ENCODE assay signal across 2 cellular contexts in the genomic region with DNA sequence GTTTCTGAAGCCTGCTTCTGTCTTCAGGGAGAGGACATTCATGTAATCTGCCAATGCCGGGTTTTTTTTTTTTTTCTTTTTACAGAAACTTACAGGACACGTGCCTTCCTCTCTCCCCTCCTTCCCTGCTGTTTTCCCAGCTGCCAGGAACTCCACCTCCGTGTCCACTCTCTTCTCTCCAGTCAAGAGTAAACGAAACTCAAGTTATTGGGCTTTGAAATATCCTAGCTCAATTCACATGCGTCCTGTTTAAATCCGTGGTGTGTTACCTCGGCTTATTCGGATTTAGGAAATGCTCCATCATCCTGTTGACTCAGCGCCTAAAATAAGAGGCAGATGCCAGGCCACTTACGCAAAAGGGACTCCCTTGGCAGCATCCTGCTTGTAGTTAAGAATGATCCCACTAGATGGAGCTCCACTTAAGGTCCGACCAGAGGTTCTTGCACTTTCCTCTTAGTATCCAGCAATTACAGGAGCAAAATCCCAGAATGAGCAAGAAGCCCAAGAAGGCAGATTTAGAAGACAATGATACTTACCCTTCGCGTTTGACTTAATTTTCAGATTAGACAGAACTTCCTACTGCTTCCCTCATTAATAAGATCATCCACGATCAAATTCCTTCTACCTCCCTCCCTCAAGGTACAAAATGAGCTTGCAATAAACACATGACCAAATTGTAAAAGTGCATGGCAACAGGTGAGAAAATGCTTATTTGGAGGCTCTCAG.
TF ChIP-seq lines count a peak whose summit lies in the region.

No MANE protein-coding gene starts in this region.

TF ChIP-seq in GM23338, 12 proteins besides CTCF, POLR2A, EP300 and RAD21 (continued from another document):
- no peak for TF ChIP-seq JUNB (IDR thresholded peaks at IDR 0.05; ENCODE audit: unreplicated experiment)
- no peak for TF ChIP-seq EZH2 (IDR thresholded peaks at IDR 0.05; ENCODE audit: low read depth, unreplicated experiment)
- TF ChIP-seq, protein P1, sequence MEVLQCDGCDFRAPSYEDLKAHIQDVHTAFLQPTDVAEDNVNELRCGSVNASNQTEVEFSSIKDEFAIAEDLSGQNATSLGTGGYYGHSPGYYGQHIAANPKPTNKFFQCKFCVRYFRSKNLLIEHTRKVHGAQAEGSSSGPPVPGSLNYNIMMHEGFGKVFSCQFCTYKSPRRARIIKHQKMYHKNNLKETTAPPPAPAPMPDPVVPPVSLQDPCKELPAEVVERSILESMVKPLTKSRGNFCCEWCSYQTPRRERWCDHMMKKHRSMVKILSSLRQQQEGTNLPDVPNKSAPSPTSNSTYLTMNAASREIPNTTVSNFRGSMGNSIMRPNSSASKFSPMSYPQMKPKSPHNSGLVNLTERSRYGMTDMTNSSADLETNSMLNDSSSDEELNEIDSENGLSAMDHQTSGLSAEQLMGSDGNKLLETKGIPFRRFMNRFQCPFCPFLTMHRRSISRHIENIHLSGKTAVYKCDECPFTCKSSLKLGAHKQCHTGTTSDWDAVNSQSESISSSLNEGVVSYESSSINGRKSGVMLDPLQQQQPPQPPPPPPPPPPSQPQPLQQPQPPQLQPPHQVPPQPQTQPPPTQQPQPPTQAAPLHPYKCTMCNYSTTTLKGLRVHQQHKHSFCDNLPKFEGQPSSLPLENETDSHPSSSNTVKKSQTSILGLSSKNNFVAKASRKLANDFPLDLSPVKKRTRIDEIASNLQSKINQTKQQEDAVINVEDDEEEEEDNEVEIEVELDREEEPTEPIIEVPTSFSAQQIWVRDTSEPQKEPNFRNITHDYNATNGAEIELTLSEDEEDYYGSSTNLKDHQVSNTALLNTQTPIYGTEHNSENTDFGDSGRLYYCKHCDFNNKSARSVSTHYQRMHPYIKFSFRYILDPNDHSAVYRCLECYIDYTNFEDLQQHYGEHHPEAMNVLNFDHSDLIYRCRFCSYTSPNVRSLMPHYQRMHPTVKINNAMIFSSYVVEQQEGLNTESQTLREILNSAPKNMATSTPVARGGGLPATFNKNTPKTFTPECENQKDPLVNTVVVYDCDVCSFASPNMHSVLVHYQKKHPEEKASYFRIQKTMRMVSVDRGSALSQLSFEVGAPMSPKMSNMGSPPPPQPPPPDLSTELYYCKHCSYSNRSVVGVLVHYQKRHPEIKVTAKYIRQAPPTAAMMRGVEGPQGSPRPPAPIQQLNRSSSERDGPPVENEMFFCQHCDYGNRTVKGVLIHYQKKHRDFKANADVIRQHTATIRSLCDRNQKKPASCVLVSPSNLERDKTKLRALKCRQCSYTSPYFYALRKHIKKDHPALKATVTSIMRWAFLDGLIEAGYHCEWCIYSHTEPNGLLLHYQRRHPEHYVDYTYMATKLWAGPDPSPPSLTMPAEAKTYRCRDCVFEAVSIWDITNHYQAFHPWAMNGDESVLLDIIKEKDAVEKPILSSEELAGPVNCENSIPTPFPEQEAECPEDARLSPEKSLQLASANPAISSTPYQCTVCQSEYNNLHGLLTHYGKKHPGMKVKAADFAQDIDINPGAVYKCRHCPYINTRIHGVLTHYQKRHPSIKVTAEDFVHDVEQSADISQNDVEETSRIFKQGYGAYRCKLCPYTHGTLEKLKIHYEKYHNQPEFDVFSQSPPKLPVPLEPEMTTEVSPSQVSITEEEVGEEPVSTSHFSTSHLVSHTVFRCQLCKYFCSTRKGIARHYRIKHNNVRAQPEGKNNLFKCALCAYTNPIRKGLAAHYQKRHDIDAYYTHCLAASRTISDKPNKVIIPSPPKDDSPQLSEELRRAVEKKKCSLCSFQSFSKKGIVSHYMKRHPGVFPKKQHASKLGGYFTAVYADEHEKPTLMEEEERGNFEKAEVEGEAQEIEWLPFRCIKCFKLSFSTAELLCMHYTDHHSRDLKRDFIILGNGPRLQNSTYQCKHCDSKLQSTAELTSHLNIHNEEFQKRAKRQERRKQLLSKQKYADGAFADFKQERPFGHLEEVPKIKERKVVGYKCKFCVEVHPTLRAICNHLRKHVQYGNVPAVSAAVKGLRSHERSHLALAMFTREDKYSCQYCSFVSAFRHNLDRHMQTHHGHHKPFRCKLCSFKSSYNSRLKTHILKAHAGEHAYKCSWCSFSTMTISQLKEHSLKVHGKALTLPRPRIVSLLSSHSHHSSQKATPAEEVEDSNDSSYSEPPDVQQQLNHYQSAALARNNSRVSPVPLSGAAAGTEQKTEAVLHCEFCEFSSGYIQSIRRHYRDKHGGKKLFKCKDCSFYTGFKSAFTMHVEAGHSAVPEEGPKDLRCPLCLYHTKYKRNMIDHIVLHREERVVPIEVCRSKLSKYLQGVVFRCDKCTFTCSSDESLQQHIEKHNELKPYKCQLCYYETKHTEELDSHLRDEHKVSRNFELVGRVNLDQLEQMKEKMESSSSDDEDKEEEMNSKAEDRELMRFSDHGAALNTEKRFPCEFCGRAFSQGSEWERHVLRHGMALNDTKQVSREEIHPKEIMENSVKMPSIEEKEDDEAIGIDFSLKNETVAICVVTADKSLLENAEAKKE (CRISPR knock-in tag; IDR thresholded peaks at IDR 0.05), result no peak
- no peak for TF ChIP-seq STAT1 (IDR thresholded peaks at IDR 0.05; ENCODE audit: unreplicated experiment)
- TF ChIP-seq, protein P2, sequence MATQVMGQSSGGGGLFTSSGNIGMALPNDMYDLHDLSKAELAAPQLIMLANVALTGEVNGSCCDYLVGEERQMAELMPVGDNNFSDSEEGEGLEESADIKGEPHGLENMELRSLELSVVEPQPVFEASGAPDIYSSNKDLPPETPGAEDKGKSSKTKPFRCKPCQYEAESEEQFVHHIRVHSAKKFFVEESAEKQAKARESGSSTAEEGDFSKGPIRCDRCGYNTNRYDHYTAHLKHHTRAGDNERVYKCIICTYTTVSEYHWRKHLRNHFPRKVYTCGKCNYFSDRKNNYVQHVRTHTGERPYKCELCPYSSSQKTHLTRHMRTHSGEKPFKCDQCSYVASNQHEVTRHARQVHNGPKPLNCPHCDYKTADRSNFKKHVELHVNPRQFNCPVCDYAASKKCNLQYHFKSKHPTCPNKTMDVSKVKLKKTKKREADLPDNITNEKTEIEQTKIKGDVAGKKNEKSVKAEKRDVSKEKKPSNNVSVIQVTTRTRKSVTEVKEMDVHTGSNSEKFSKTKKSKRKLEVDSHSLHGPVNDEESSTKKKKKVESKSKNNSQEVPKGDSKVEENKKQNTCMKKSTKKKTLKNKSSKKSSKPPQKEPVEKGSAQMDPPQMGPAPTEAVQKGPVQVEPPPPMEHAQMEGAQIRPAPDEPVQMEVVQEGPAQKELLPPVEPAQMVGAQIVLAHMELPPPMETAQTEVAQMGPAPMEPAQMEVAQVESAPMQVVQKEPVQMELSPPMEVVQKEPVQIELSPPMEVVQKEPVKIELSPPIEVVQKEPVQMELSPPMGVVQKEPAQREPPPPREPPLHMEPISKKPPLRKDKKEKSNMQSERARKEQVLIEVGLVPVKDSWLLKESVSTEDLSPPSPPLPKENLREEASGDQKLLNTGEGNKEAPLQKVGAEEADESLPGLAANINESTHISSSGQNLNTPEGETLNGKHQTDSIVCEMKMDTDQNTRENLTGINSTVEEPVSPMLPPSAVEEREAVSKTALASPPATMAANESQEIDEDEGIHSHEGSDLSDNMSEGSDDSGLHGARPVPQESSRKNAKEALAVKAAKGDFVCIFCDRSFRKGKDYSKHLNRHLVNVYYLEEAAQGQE (IDR thresholded peaks at IDR 0.05; ENCODE audit: unreplicated experiment), result no peak

TF ChIP-seq in SK-N-SH treated with all-trans-retinoic acid at 6 μM for 48 hours, 23 proteins besides CTCF, POLR2A, EP300 and RAD21 (continued from another document):
- TF ChIP-seq, protein P3, sequence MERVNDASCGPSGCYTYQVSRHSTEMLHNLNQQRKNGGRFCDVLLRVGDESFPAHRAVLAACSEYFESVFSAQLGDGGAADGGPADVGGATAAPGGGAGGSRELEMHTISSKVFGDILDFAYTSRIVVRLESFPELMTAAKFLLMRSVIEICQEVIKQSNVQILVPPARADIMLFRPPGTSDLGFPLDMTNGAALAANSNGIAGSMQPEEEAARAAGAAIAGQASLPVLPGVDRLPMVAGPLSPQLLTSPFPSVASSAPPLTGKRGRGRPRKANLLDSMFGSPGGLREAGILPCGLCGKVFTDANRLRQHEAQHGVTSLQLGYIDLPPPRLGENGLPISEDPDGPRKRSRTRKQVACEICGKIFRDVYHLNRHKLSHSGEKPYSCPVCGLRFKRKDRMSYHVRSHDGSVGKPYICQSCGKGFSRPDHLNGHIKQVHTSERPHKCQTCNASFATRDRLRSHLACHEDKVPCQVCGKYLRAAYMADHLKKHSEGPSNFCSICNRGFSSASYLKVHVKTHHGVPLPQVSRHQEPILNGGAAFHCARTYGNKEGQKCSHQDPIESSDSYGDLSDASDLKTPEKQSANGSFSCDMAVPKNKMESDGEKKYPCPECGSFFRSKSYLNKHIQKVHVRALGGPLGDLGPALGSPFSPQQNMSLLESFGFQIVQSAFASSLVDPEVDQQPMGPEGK (CRISPR knock-in tag; IDR thresholded peaks at IDR 0.05; ENCODE audit: borderline replicate concordance), result no peak
- TF ChIP-seq SNAI2 (CRISPR knock-in tag; IDR thresholded peaks at IDR 0.05) (no peak), ZFP30 (CRISPR knock-in tag; IDR thresholded peaks at IDR 0.05) (no peak), ZNF8 (CRISPR knock-in tag; IDR thresholded peaks at IDR 0.05) (no peak), TOX (CRISPR knock-in tag; IDR thresholded peaks at IDR 0.05; ENCODE audit: borderline replicate concordance) (no peak), RARB (CRISPR knock-in tag; IDR thresholded peaks at IDR 0.05) (no peak), ZNF70 (CRISPR knock-in tag; IDR thresholded peaks at IDR 0.05) (no peak), GLIS3 (CRISPR knock-in tag; IDR thresholded peaks at IDR 0.05) (no peak), ZFP3 (CRISPR knock-in tag; IDR thresholded peaks at IDR 0.05) (no peak), ARNTL (CRISPR knock-in tag; IDR thresholded peaks at IDR 0.05; ENCODE audit: borderline replicate concordance, low read depth) (no peak)
- TF ChIP-seq, protein P4, sequence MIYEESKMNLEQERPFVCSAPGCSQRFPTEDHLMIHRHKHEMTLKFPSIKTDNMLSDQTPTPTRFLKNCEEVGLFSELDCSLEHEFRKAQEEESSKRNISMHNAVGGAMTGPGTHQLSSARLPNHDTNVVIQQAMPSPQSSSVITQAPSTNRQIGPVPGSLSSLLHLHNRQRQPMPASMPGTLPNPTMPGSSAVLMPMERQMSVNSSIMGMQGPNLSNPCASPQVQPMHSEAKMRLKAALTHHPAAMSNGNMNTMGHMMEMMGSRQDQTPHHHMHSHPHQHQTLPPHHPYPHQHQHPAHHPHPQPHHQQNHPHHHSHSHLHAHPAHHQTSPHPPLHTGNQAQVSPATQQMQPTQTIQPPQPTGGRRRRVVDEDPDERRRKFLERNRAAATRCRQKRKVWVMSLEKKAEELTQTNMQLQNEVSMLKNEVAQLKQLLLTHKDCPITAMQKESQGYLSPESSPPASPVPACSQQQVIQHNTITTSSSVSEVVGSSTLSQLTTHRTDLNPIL (CRISPR knock-in tag; IDR thresholded peaks at IDR 0.05; ENCODE audit: low read depth), result no peak
- TF ChIP-seq, protein P5, sequence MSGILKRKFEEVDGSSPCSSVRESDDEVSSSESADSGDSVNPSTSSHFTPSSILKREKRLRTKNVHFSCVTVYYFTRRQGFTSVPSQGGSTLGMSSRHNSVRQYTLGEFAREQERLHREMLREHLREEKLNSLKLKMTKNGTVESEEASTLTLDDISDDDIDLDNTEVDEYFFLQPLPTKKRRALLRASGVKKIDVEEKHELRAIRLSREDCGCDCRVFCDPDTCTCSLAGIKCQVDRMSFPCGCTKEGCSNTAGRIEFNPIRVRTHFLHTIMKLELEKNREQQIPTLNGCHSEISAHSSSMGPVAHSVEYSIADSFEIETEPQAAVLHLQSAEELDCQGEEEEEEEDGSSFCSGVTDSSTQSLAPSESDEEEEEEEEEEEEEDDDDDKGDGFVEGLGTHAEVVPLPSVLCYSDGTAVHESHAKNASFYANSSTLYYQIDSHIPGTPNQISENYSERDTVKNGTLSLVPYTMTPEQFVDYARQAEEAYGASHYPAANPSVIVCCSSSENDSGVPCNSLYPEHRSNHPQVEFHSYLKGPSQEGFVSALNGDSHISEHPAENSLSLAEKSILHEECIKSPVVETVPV (CRISPR knock-in tag; IDR thresholded peaks at IDR 0.05), result no peak
- TF ChIP-seq, protein P6, sequence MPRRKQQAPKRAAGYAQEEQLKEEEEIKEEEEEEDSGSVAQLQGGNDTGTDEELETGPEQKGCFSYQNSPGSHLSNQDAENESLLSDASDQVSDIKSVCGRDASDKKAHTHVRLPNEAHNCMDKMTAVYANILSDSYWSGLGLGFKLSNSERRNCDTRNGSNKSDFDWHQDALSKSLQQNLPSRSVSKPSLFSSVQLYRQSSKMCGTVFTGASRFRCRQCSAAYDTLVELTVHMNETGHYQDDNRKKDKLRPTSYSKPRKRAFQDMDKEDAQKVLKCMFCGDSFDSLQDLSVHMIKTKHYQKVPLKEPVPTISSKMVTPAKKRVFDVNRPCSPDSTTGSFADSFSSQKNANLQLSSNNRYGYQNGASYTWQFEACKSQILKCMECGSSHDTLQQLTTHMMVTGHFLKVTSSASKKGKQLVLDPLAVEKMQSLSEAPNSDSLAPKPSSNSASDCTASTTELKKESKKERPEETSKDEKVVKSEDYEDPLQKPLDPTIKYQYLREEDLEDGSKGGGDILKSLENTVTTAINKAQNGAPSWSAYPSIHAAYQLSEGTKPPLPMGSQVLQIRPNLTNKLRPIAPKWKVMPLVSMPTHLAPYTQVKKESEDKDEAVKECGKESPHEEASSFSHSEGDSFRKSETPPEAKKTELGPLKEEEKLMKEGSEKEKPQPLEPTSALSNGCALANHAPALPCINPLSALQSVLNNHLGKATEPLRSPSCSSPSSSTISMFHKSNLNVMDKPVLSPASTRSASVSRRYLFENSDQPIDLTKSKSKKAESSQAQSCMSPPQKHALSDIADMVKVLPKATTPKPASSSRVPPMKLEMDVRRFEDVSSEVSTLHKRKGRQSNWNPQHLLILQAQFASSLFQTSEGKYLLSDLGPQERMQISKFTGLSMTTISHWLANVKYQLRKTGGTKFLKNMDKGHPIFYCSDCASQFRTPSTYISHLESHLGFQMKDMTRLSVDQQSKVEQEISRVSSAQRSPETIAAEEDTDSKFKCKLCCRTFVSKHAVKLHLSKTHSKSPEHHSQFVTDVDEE (CRISPR knock-in tag; IDR thresholded peaks at IDR 0.05), result no peak
